ENCODE assay signal across 9 cellular contexts in genomic region chr4:44916406-44916805, GRCh38.
DNase-seq lines count a peak whose midpoint lies in the region; ATAC-seq and TF ChIP-seq lines count a peak whose summit lies in the region.
"Had no signal": no experiment of that assay in that cellular context is flagged by ENCODE, and none has a peak within 500 bp of the region (broad histone marks: within the 10 kb centered on the region; RNA-seq: fewer than 3 reads in every experiment).

No MANE protein-coding gene starts in this region.

- no peaks in the 10 kb centered on the region for H3K9me2 ChIP-seq in DOHH2 (replicated peaks; ENCODE audit: control insufficient read depth, low read length)

- no peaks in the 10 kb centered on the region for H3K9me3 Mint-ChIP-seq in neural progenitor cell
- no peaks in the 10 kb centered on the region for H3K9me3 Mint-ChIP-seq in activated T-helper 2 cell treated with anti-CD3 and anti-CD28 coated beads, Interferon-gamma antibody, Interleukin-2, Interleukin-4, amounts not matched to agents 10 μg/mL and 5 μg/mL and 100 μg/mL, durations not matched to agents 14 hours and 24 hours and 36 hours

- H3K27me3 Mint-ChIP-seq in neural progenitor cell (ENCODE audit: insufficient read depth, low read depth) = no peaks in the 10 kb centered on the region
- H3K27me3 Mint-ChIP-seq in activated T-helper 2 cell treated with anti-CD3 and anti-CD28 coated beads, Interferon-gamma antibody, Interleukin-2, Interleukin-4, amounts not matched to agents 10 μg/mL and 5 μg/mL and 100 μg/mL, durations not matched to agents 14 hours and 24 hours and 36 hours (ENCODE audit: low read depth) = no peaks in the 10 kb centered on the region
- H3K27me3 Mint-ChIP-seq: IgD-negative memory B cell had no signal

- H3K36me3 Mint-ChIP-seq in neural progenitor cell = no peaks in the 10 kb centered on the region
- H3K36me3 Mint-ChIP-seq in activated T-helper 2 cell treated with anti-CD3 and anti-CD28 coated beads, Interferon-gamma antibody, Interleukin-2, Interleukin-4, amounts not matched to agents 10 μg/mL and 5 μg/mL and 100 μg/mL, durations not matched to agents 14 hours and 24 hours and 36 hours (ENCODE audit: low read depth) = no peaks in the 10 kb centered on the region
- H3K36me3 Mint-ChIP-seq: IgD-negative memory B cell had no signal

- H4K20me1 ChIP-seq in DOHH2 (ENCODE audit: control insufficient read depth, insufficient read depth, low read depth, low read length) = no peaks in the 10 kb centered on the region
- no peaks in the 10 kb centered on the region for H4K20me1 ChIP-seq in neural progenitor cell (ENCODE audit: low read depth)

- no peaks in the 10 kb centered on the region for H3F3A ChIP-seq in DOHH2 (ENCODE audit: control insufficient read depth, insufficient read depth)
- no peaks in the 10 kb centered on the region for H3F3A ChIP-seq in neural progenitor cell (ENCODE audit: low read depth)

- H3K27ac ChIP-seq in DOHH2 (ENCODE audit: low read depth, low read length) (no peak overlapping the region), neural progenitor cell (peak overlapping the region; percentile 16)

- intact Hi-C loops in activated T-helper 2 cell treated with anti-CD3 and anti-CD28 coated beads, Interferon-gamma antibody, Interleukin-2, Interleukin-4, amounts not matched to agents 10 μg/mL and 5 μg/mL and 100 μg/mL, durations not matched to agents 14 hours and 24 hours and 36 hours (cut with micrococcal nuclease) = no loop called here

- H3K36me3 ChIP-seq in DOHH2 (ENCODE audit: control insufficient read depth, low read length) (no peaks in the 10 kb centered on the region), MG63 (no peaks in the 10 kb centered on the region), neural progenitor cell (no peaks in the 10 kb centered on the region)

- ATAC-seq in GM19023 (IDR thresholded peaks at IDR 0.05; ENCODE audit: unreplicated experiment) = no peak

- H3K9me3 ChIP-seq in DOHH2 (ENCODE audit: control insufficient read depth, insufficient read depth, low read length) (no peaks in the 10 kb centered on the region), MG63 (no peaks in the 10 kb centered on the region), neural progenitor cell (ENCODE audit: low read depth) (no peaks in the 10 kb centered on the region)

- H2AFZ ChIP-seq in neural progenitor cell (replicated peaks) = peak overlapping the region; percentile 17

- H3K4me3 ChIP-seq in DOHH2 (ENCODE audit: low read length) = no peak overlapping the region
- peak overlapping the region; percentile 52 for H3K4me3 ChIP-seq in MG63
- no peak overlapping the region for H3K4me3 ChIP-seq in choroid plexus epithelial cell (ENCODE audit: low read depth, low read length)
- no peak overlapping the region for H3K4me3 ChIP-seq in neural progenitor cell

- TF ChIP-seq CTCF in DOHH2 (IDR thresholded peaks at IDR 0.05; ENCODE audit: low read depth, low read length, poor library complexity, severe bottlenecking) (no peak), choroid plexus epithelial cell (conservative IDR thresholded peaks at IDR 0.05; ENCODE audit: low read depth, low read length) (no peak), neural progenitor cell (IDR thresholded peaks at IDR 0.05) (no peak)

- H3K4me1 Mint-ChIP-seq in neural progenitor cell = peaks cover 5% of the 10 kb centered on the region
- H3K4me1 Mint-ChIP-seq in activated T-helper 2 cell treated with anti-CD3 and anti-CD28 coated beads, Interferon-gamma antibody, Interleukin-2, Interleukin-4, amounts not matched to agents 10 μg/mL and 5 μg/mL and 100 μg/mL, durations not matched to agents 14 hours and 24 hours and 36 hours (ENCODE audit: low read depth) = no peaks in the 10 kb centered on the region

- H3K79me2 ChIP-seq in DOHH2 (ENCODE audit: control insufficient read depth, low read length) = no peaks in the 10 kb centered on the region
- H3K79me2 ChIP-seq in neural progenitor cell (ENCODE audit: low read depth) = no peaks in the 10 kb centered on the region

- H3K4me2 ChIP-seq in DOHH2 (ENCODE audit: low read length) = peak overlapping the region; percentile 16; the same call in 1 of the 2 replicates
- peak overlapping the region; percentile 46 for H3K4me2 ChIP-seq in neural progenitor cell

- DNase-seq in MG63 (no peak), choroid plexus epithelial cell (ENCODE audit: low read depth) (peak; percentile 26), neural progenitor cell (ENCODE audit: low spot score) (no peak), NCI-H1048 (lab: John Stamatoyannopoulos, UW) (no peak), anterior cingulate cortex (lab: John Stamatoyannopoulos, UW) (no peak)
- no peak for DNase-seq in activated T-helper 2 cell treated with anti-CD3 and anti-CD28 coated beads, Interferon-gamma antibody, Interleukin-2, Interleukin-4, amounts not matched to agents 10 μg/mL and 5 μg/mL and 100 μg/mL, durations not matched to agents 14 hours and 24 hours and 36 hours (ENCODE audit: low spot score)

- H3K4me1 ChIP-seq in DOHH2 (ENCODE audit: control insufficient read depth, low read length) (no peaks in the 10 kb centered on the region), neural progenitor cell (peaks cover 13% of the 10 kb centered on the region)

- H3K27me3 ChIP-seq in DOHH2 (ENCODE audit: control insufficient read depth, low read length) (no peaks in the 10 kb centered on the region), MG63 (no peaks in the 10 kb centered on the region), neural progenitor cell (no peaks in the 10 kb centered on the region)

- no peak overlapping the region for H3K4me3 Mint-ChIP-seq in neural progenitor cell
- no peak overlapping the region for H3K4me3 Mint-ChIP-seq in activated T-helper 2 cell treated with anti-CD3 and anti-CD28 coated beads, Interferon-gamma antibody, Interleukin-2, Interleukin-4, amounts not matched to agents 10 μg/mL and 5 μg/mL and 100 μg/mL, durations not matched to agents 14 hours and 24 hours and 36 hours (ENCODE audit: low read depth)

- H3K9ac ChIP-seq in neural progenitor cell = no peak overlapping the region

- H3K27ac Mint-ChIP-seq in neural progenitor cell = no peak overlapping the region
- no peak overlapping the region for H3K27ac Mint-ChIP-seq in activated T-helper 2 cell treated with anti-CD3 and anti-CD28 coated beads, Interferon-gamma antibody, Interleukin-2, Interleukin-4, amounts not matched to agents 10 μg/mL and 5 μg/mL and 100 μg/mL, durations not matched to agents 14 hours and 24 hours and 36 hours
- H3K27ac Mint-ChIP-seq: IgD-negative memory B cell had no signal
